Comparison of ENCODE assay signal across 18 cellular contexts in the genomic region with DNA sequence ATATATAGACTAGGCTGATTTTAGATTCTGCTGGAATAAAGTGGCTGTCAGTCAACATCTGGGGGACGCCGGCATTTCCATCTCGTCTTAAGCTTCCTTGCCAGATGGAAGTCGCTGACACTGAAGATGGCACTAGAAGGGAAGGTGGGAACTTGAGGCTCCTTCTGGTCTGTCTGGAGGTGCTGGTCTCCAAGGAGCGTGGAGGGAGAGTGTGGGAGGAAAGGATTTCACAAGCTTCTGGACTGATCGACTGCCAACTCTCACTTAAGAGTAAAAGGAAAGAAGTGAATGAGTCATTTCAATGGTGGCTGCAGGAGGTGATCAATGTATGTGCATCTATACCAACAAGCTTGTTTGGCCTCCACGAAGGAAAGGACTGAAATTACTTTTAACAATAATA. TPM values are rescaled to one million over a fixed set of nuclear protein-coding genes. Genes with fewer than 3 reads are reported as not detected.
A peak's percentile ranks its signal among the peaks of the same experiment; 100 is the strongest.
DNase-seq lines count a peak whose midpoint lies in the region; ATAC-seq, FAIRE-seq and TF ChIP-seq lines count a peak whose summit lies in the region.
"Had no signal": no experiment of that assay in that cellular context is flagged by ENCODE, and none has a peak within 500 bp of the region (broad histone marks: within the 10 kb centered on the region; RNA-seq: fewer than 3 reads in every experiment).

No MANE protein-coding gene starts in this region.

- no peak for ATAC-seq in activated B cell treated with CpG ODN at 0.5 μM for 24 hours (ENCODE audit: low read depth)
- no peak for ATAC-seq in sciatic nerve
- no peak for ATAC-seq in left ventricle myocardium superior
- ATAC-seq: activated CD8-positive, alpha-beta T cell treated with anti-CD3 and anti-CD28 coated beads for 36 hours; activated naive CD8-positive, alpha-beta T cell treated with anti-CD3 and anti-CD28 coated beads, Interleukin-2, amount 50 U/mL, for 24 hours; GM23338; Panc1 had no signal

- H3K27me3 Mint-ChIP-seq in activated B cell treated with CpG ODN at 0.5 μM for 24 hours (no peaks in the 10 kb centered on the region), Caco-2 (ENCODE audit: insufficient read depth, unreplicated experiment) (no peaks in the 10 kb centered on the region)
- H3K27me3 Mint-ChIP-seq: activated CD8-positive, alpha-beta T cell treated with anti-CD3 and anti-CD28 coated beads for 36 hours; activated naive CD8-positive, alpha-beta T cell treated with anti-CD3 and anti-CD28 coated beads, Interleukin-2, amount 50 U/mL, for 24 hours had no signal

- H2AFZ ChIP-seq in fibroblast of lung (ENCODE audit: low read length): no peak overlapping the region
- H2AFZ ChIP-seq: GM23338 had no signal

- H3K9me3 Mint-ChIP-seq in activated B cell treated with CpG ODN at 0.5 μM for 24 hours (no peaks in the 10 kb centered on the region), Caco-2 (ENCODE audit: unreplicated experiment) (no peaks in the 10 kb centered on the region)
- H3K9me3 Mint-ChIP-seq: activated CD8-positive, alpha-beta T cell treated with anti-CD3 and anti-CD28 coated beads for 36 hours; activated naive CD8-positive, alpha-beta T cell treated with anti-CD3 and anti-CD28 coated beads, Interleukin-2, amount 50 U/mL, for 24 hours; activated T-helper 1 cell treated with anti-CD3 and anti-CD28 coated beads, Interleukin-12 subunit alpha, Interleukin-12 subunit beta, Interleukin-2, Interleukin-4 antibody, amounts not matched to agents 30 ng/mL and 10 ng/mL and 1 ng/mL, durations not matched to agents 14 hours and 24 hours and 36 hours had no signal

- H3K27ac Mint-ChIP-seq in activated B cell treated with CpG ODN at 0.5 μM for 24 hours (no peak overlapping the region), Caco-2 (ENCODE audit: unreplicated experiment) (no peak overlapping the region)
- H3K27ac Mint-ChIP-seq: activated CD8-positive, alpha-beta T cell treated with anti-CD3 and anti-CD28 coated beads for 36 hours; activated naive CD8-positive, alpha-beta T cell treated with anti-CD3 and anti-CD28 coated beads, Interleukin-2, amount 50 U/mL, for 24 hours; activated T-helper 1 cell treated with anti-CD3 and anti-CD28 coated beads, Interleukin-12 subunit alpha, Interleukin-12 subunit beta, Interleukin-2, Interleukin-4 antibody, amounts not matched to agents 30 ng/mL and 10 ng/mL and 1 ng/mL, durations not matched to agents 14 hours and 24 hours and 36 hours; GM23338 had no signal

- H3K4me1 ChIP-seq in fibroblast of lung (ENCODE audit: control insufficient read depth, extremely low read depth, insufficient read depth, low read length): peaks cover 7% of the 10 kb centered on the region
- no peaks in the 10 kb centered on the region for H3K4me1 ChIP-seq in Caco-2
- H3K4me1 ChIP-seq: colonic mucosa had no signal

- DNase-seq in GM18507 (ENCODE audit: extremely low spot score, insufficient read length, low read depth) (no peak), activated B cell treated with CpG ODN at 0.5 μM for 24 hours (peak; percentile 4), fibroblast of lung (ENCODE audit: low read depth in 2 of 2) (peak; percentile 48 to 74), sciatic nerve (ENCODE audit: low spot score) (peak; percentile 58), left ventricle myocardium superior (no peak), NCI-H748 treated with DMSO at 0.1 percent for 48 hours (lab: John Stamatoyannopoulos, UW) (no peak), Caco-2 (no peak), NCI-H2029 treated with DMSO at 0.1 percent for 48 hours (lab: John Stamatoyannopoulos, UW) (no peak)
- DNase-seq: activated CD8-positive, alpha-beta T cell treated with anti-CD3 and anti-CD28 coated beads for 36 hours; activated naive CD8-positive, alpha-beta T cell treated with anti-CD3 and anti-CD28 coated beads, Interleukin-2, amount 50 U/mL, for 24 hours; colonic mucosa; DMS79 treated with DMSO at 0.1 percent for 48 hours; NCI-H187 treated with DMSO at 0.1 percent for 48 hours had no signal

- H3K4me3 Mint-ChIP-seq in activated B cell treated with CpG ODN at 0.5 μM for 24 hours: no peak overlapping the region
- no peak overlapping the region for H3K4me3 Mint-ChIP-seq in Caco-2 (ENCODE audit: unreplicated experiment)
- H3K4me3 Mint-ChIP-seq: activated CD8-positive, alpha-beta T cell treated with anti-CD3 and anti-CD28 coated beads for 36 hours; activated naive CD8-positive, alpha-beta T cell treated with anti-CD3 and anti-CD28 coated beads, Interleukin-2, amount 50 U/mL, for 24 hours; activated T-helper 1 cell treated with anti-CD3 and anti-CD28 coated beads, Interleukin-12 subunit alpha, Interleukin-12 subunit beta, Interleukin-2, Interleukin-4 antibody, amounts not matched to agents 30 ng/mL and 10 ng/mL and 1 ng/mL, durations not matched to agents 14 hours and 24 hours and 36 hours; GM23338 had no signal

- H3K4me3 ChIP-seq in fibroblast of lung (replicated peaks in 1 of 4; ENCODE audit: control extremely low read depth in 1 of 4, insufficient read depth in 1 of 4, low read depth in 3 of 4, low read length in 4 of 4) (no peak overlapping the region), Caco-2 (ENCODE audit: low read depth, low read length) (no peak overlapping the region)
- H3K4me3 ChIP-seq: colonic mucosa, GM23338, suprapubic skin had no signal

- TF ChIP-seq CTCF in activated B cell treated with CpG ODN at 0.5 μM for 24 hours (IDR thresholded peaks at IDR 0.05) (no peak), fibroblast of lung (conservative IDR thresholded peaks at IDR 0.05 in 1 of 2, IDR thresholded peaks at IDR 0.05 in 1 of 2; ENCODE audit: low read depth in 1 of 2, low read length in 2 of 2) (no peak), Caco-2 (IDR thresholded peaks at IDR 0.05; ENCODE audit: insufficient read depth in 1 of 2, low read depth in 1 of 2, low read length in 1 of 2, severe bottlenecking in 1 of 2, unreplicated experiment in 1 of 2) (no peak)

- peak; percentile 18 for FAIRE-seq in GM18507 (lab: Jason Lieb, UNC)

- H3K9ac ChIP-seq in fibroblast of lung (ENCODE audit: insufficient read depth, low read length): no peak overlapping the region

- POLR2A ChIA-PET in activated B cell treated with CpG ODN at 0.5 μM for 24 hours (lab: Charles Lee): interaction anchor here (1.1 to 3.5 kb wide), 7 partner anchors 9 to 71 kb away, joined by 3 to 25 read pairs (median 10); a partner anchor contains a TSS
- POLR2A ChIA-PET in Caco-2 (lab: Charles Lee): interaction anchor here (0.5 kb wide), 1 partner anchor 10 kb away, joined by 3 read pairs; no protein-coding TSS in a partner anchor

- CTCF ChIA-PET in activated B cell treated with CpG ODN at 0.5 μM for 24 hours (lab: Charles Lee): interaction anchor here (0.9 kb wide), 1 partner anchor 106 kb away, joined by 3 read pairs; no protein-coding TSS in a partner anchor
- CTCF ChIA-PET in Caco-2 (lab: Charles Lee): no interaction called here

- H4K20me1 ChIP-seq in fibroblast of lung (ENCODE audit: control insufficient read depth, extremely low read depth, insufficient read depth, low read length): no peaks in the 10 kb centered on the region

- no peak overlapping the region for H3K4me2 ChIP-seq in fibroblast of lung (ENCODE audit: extremely low read depth, insufficient read depth, low read length)
- H3K4me2 ChIP-seq: GM23338 had no signal

- BruUV-seq in Caco-2 (replicated peaks; lab: Mats Ljungman, UMichigan): no TSS peak

- no peak overlapping the region for H3K27ac ChIP-seq in fibroblast of lung (ENCODE audit: insufficient read depth, low read length)
- H3K27ac ChIP-seq: colonic mucosa, suprapubic skin had no signal

- H3K9me3 ChIP-seq in fibroblast of lung (ENCODE audit: control insufficient read depth, insufficient read depth, low read depth, low read length) (no peaks in the 10 kb centered on the region), Caco-2 (no peaks in the 10 kb centered on the region)
- H3K9me3 ChIP-seq: colonic mucosa, suprapubic skin had no signal

- H3K36me3 ChIP-seq in fibroblast of lung (ENCODE audit: control insufficient read depth, insufficient read depth, low read length): no peaks in the 10 kb centered on the region
- H3K36me3 ChIP-seq in Caco-2 (ENCODE audit: control insufficient read depth, insufficient read depth, low read length): no peaks in the 10 kb centered on the region
- H3K36me3 ChIP-seq: colonic mucosa, suprapubic skin had no signal

- H3K4me1 Mint-ChIP-seq in activated B cell treated with CpG ODN at 0.5 μM for 24 hours: peaks cover 39% of the 10 kb centered on the region
- no peaks in the 10 kb centered on the region for H3K4me1 Mint-ChIP-seq in Caco-2 (ENCODE audit: low read depth, unreplicated experiment)
- H3K4me1 Mint-ChIP-seq: GM23338 had no signal

- intact Hi-C loops in activated B cell treated with CpG ODN at 0.5 μM for 24 hours (cut with micrococcal nuclease): no loop called here
- intact Hi-C loops in sciatic nerve (cut with DNase I): no loop called here
- intact Hi-C loops in left ventricle myocardium superior (cut with micrococcal nuclease): no loop called here
- intact Hi-C loops in Caco-2 (cut with micrococcal nuclease; ENCODE audit: unreplicated experiment): loop anchor here (5.0 kb wide), 1 partner anchor 40 kb away; a partner anchor contains a TSS

- H3K36me3 Mint-ChIP-seq in activated B cell treated with CpG ODN at 0.5 μM for 24 hours (ENCODE audit: low read depth) (no peaks in the 10 kb centered on the region), Caco-2 (ENCODE audit: insufficient read depth, unreplicated experiment) (no peaks in the 10 kb centered on the region)

- no peaks in the 10 kb centered on the region for H3K79me2 ChIP-seq in fibroblast of lung (ENCODE audit: control insufficient read depth, insufficient read depth, low read length)

- H3K27me3 ChIP-seq in fibroblast of lung (ENCODE audit: control insufficient read depth, insufficient read depth, low read length) (no peaks in the 10 kb centered on the region), Caco-2 (replicated peaks; ENCODE audit: control insufficient read depth, insufficient read depth, low read length) (no peaks in the 10 kb centered on the region)
- H3K27me3 ChIP-seq: colonic mucosa, suprapubic skin had no signal

RNA-seq across cellular contexts. Expression of a gene that starts 40.4 kb away (rescaled TPM):
- total RNA-seq in activated B cell treated with CpG ODN at 0.5 μM for 24 hours: 137 and 153 TPM in 2 replicates
- total RNA-seq in fibroblast of lung: 12.1 and 13.7 TPM in 2 replicates
- polyA plus RNA-seq in fibroblast of lung: 8.4 and 10.9 TPM in 2 replicates
- 13.9 and 14.8 TPM in 2 replicates for polyA plus RNA-seq in fibroblast of lung (2012)
- polyA minus RNA-seq in fibroblast of lung (ENCODE audit: low replicate concordance): 15.8 and 42.6 TPM in 2 replicates
- total RNA-seq in sciatic nerve: 62.2 TPM
- total RNA-seq in left ventricle myocardium superior: 50.4 TPM
- 17.5 and 18.6 TPM in 2 replicates for total RNA-seq in Caco-2 (2022)

RNA-seq across cellular contexts. Expression of a gene that starts 58.9 kb away (rescaled TPM):
- total RNA-seq in activated B cell treated with CpG ODN at 0.5 μM for 24 hours: 417 and 426 TPM in 2 replicates
- total RNA-seq in fibroblast of lung: under 0.01 TPM in 2 replicates
- 0.01 and 0.02 TPM in 2 replicates for polyA plus RNA-seq in fibroblast of lung
- polyA plus RNA-seq in fibroblast of lung (2012): 0.02 TPM in 2 replicates
- not detected in 2 replicates for polyA minus RNA-seq in fibroblast of lung (ENCODE audit: low replicate concordance)
- 4.7 TPM for total RNA-seq in sciatic nerve
- 0.32 TPM for total RNA-seq in left ventricle myocardium superior
- total RNA-seq in Caco-2 (2022): not detected in 2 replicates
- polyA plus RNA-seq: BJ had no signal

Comparison
In these comparisons a context has a peak if more than half of its experiments do, and no peak if none do; other contexts are left out.
1. DNase-seq: peak in activated B cell treated with CpG ODN at 0.5 μM for 24 hours (single experiment), fibroblast of lung (2 of 2) and sciatic nerve (single experiment); none in GM18507 (single experiment), left ventricle myocardium superior (single experiment), NCI-H748 treated with DMSO at 0.1 percent for 48 hours (single experiment), Caco-2 (0 of 2) and NCI-H2029 treated with DMSO at 0.1 percent for 48 hours (single experiment).
2. RNA of a gene that starts 58.9 kb away (total RNA-seq): 417 to 426 TPM in activated B cell treated with CpG ODN at 0.5 μM for 24 hours; 4.7 TPM in sciatic nerve (single experiment), not detected in Caco-2, 0.32 TPM in left ventricle myocardium superior (single experiment) and under 0.01 TPM in fibroblast of lung; every median in the first group is over 10 times any median in the second.